21 cellular contexts compared by ENCODE assay signal in genomic region chr11:95993438-95994339, GRCh38.
DNase-seq lines count a peak whose midpoint lies in the region; ATAC-seq and TF ChIP-seq lines count a peak whose summit lies in the region.
"Had no signal": no experiment of that assay in that cellular context is flagged by ENCODE, and none has a peak within 500 bp of the region (broad histone marks: within the 10 kb centered on the region; RNA-seq: fewer than 3 reads in every experiment).

No MANE protein-coding gene starts in this region.

- no peak for TF ChIP-seq EP300 in upper lobe of left lung (IDR thresholded peaks at IDR 0.05)

- intact Hi-C loops in activated naive CD4-positive, alpha-beta T cell treated with anti-CD3 and anti-CD28 coated beads for 36 hours (cut with micrococcal nuclease): no loop called here
- intact Hi-C loops in naive thymus-derived CD4-positive, alpha-beta T cell (cut with micrococcal nuclease): no loop called here

- peaks cover 39% of the 10 kb centered on the region for H3K4me1 Mint-ChIP-seq in activated naive CD4-positive, alpha-beta T cell treated with anti-CD3 and anti-CD28 coated beads, Interleukin-2, amount 50 U/mL, for 24 hours
- H3K4me1 Mint-ChIP-seq in activated naive CD4-positive, alpha-beta T cell treated with anti-CD3 and anti-CD28 coated beads for 36 hours (ENCODE audit: low read depth): peaks cover 10% of the 10 kb centered on the region
- peaks cover 8% of the 10 kb centered on the region for H3K4me1 Mint-ChIP-seq in endothelial cell (ENCODE audit: unreplicated experiment)
- H3K4me1 Mint-ChIP-seq in naive thymus-derived CD4-positive, alpha-beta T cell: peaks cover 12 to 61% (median 34%) of the 10 kb centered on the region in 7 donors

- no peaks in the 10 kb centered on the region for H3K4me1 ChIP-seq in naive thymus-derived CD4-positive, alpha-beta T cell (ENCODE audit: control insufficient read depth in 2 of 2, insufficient read depth in 2 of 2, low read length in 2 of 2)
- peaks cover 14 to 27% (median 22%) of the 10 kb centered on the region in 4 donors for H3K4me1 ChIP-seq in upper lobe of left lung

- peak overlapping the region; percentile 69 for H3K27ac Mint-ChIP-seq in activated naive CD4-positive, alpha-beta T cell treated with anti-CD3 and anti-CD28 coated beads, Interleukin-2, amount 50 U/mL, for 24 hours
- no peak overlapping the region for H3K27ac Mint-ChIP-seq in activated naive CD4-positive, alpha-beta T cell treated with anti-CD3 and anti-CD28 coated beads for 36 hours
- peak overlapping the region; percentile 4 for H3K27ac Mint-ChIP-seq in endothelial cell (ENCODE audit: unreplicated experiment)
- peak overlapping the region in 7 of 9 donors; percentile 22 to 85 (median 58) for H3K27ac Mint-ChIP-seq in naive thymus-derived CD4-positive, alpha-beta T cell
- H3K27ac Mint-ChIP-seq: stimulated activated effector memory CD8-positive, alpha-beta T cell treated with anti-CD3 and anti-CD28 coated beads, Interleukin-12 subunit alpha, Interleukin-12 subunit beta, amount 100 ng/mL, for 72 hours; T-helper 1 cell treated with Interleukin-12 subunit alpha and Interleukin-12 subunit beta and Interleukin-4 antibody, amounts not matched to agents 30 μg/mL and 1 μg/mL, for 36 hours had no signal

- POLR2A ChIA-PET in naive thymus-derived CD4-positive, alpha-beta T cell (lab: Charles Lee): interaction anchor here (0.7 kb wide), 1 partner anchor 10 kb away, joined by 4 read pairs; no protein-coding TSS in a partner anchor

- no peak overlapping the region for H3K27ac ChIP-seq in naive thymus-derived CD4-positive, alpha-beta T cell (ENCODE audit: low read depth, low read length)
- peak overlapping the region in 3 of 4 donors; percentile 26 to 66 (median 48) for H3K27ac ChIP-seq in upper lobe of left lung
- H3K27ac ChIP-seq: neutrophil, SJCRH30 had no signal

- no peaks in the 10 kb centered on the region for H3K27me3 ChIP-seq in naive thymus-derived CD4-positive, alpha-beta T cell (ENCODE audit: control insufficient read depth in 2 of 2, insufficient read depth in 2 of 2, low read length in 2 of 2)
- H3K27me3 ChIP-seq in upper lobe of left lung: no peaks in the 10 kb centered on the region
- H3K27me3 ChIP-seq: neutrophil, SJCRH30 had no signal

- H3K4me3 ChIP-seq in naive thymus-derived CD4-positive, alpha-beta T cell (ENCODE audit: low read length): no peak overlapping the region
- H3K4me3 ChIP-seq in upper lobe of left lung: no peak overlapping the region
- H3K4me3 ChIP-seq: HAP-1, SJCRH30 had no signal

- 75 to 78% methylated on average over 10 of the region's 10 CpGs for WGBS in upper lobe of left lung, 2 donors

- TF ChIP-seq POLR2A in upper lobe of left lung (IDR thresholded peaks at IDR 0.05): no peak

- no peaks in the 10 kb centered on the region for H3K27me3 Mint-ChIP-seq in activated naive CD4-positive, alpha-beta T cell treated with anti-CD3 and anti-CD28 coated beads, Interleukin-2, amount 50 U/mL, for 24 hours
- no peaks in the 10 kb centered on the region for H3K27me3 Mint-ChIP-seq in activated naive CD4-positive, alpha-beta T cell treated with anti-CD3 and anti-CD28 coated beads for 36 hours (ENCODE audit: low read depth)
- H3K27me3 Mint-ChIP-seq in endothelial cell (ENCODE audit: unreplicated experiment): peaks cover 3% of the 10 kb centered on the region
- no peaks in the 10 kb centered on the region for H3K27me3 Mint-ChIP-seq in naive thymus-derived CD4-positive, alpha-beta T cell

- CTCF ChIA-PET in activated naive CD4-positive, alpha-beta T cell treated with anti-CD3 and anti-CD28 coated beads for 36 hours (lab: Charles Lee): interaction anchor here (1.0 to 1.6 kb wide), 3 partner anchors 18 to 400 kb away, joined by 3 to 4 read pairs (median 4); partner anchors contain the start of gene MAML2
- CTCF ChIA-PET in naive thymus-derived CD4-positive, alpha-beta T cell (lab: Charles Lee): interaction anchor here (0.5 kb wide), 1 partner anchor 67 kb away, joined by 3 read pairs; no protein-coding TSS in a partner anchor

- no peak overlapping the region for H3K4me3 Mint-ChIP-seq in activated naive CD4-positive, alpha-beta T cell treated with anti-CD3 and anti-CD28 coated beads, Interleukin-2, amount 50 U/mL, for 24 hours
- no peak overlapping the region for H3K4me3 Mint-ChIP-seq in activated naive CD4-positive, alpha-beta T cell treated with anti-CD3 and anti-CD28 coated beads for 36 hours
- H3K4me3 Mint-ChIP-seq in endothelial cell (ENCODE audit: unreplicated experiment): no peak overlapping the region
- H3K4me3 Mint-ChIP-seq in naive thymus-derived CD4-positive, alpha-beta T cell: peak overlapping the region in 1 of 10 donors; percentile 11
- H3K4me3 Mint-ChIP-seq: stimulated activated effector memory CD8-positive, alpha-beta T cell treated with anti-CD3 and anti-CD28 coated beads, Interleukin-12 subunit alpha, Interleukin-12 subunit beta, amount 100 ng/mL, for 72 hours; T-helper 1 cell treated with Interleukin-12 subunit alpha and Interleukin-12 subunit beta and Interleukin-4 antibody, amounts not matched to agents 30 μg/mL and 1 μg/mL, for 36 hours had no signal

- no peak for DNase-seq in activated naive CD4-positive, alpha-beta T cell treated with anti-CD3 and anti-CD28 coated beads for 36 hours
- DNase-seq in endothelial cell (ENCODE audit: low spot score): no peak
- DNase-seq in naive thymus-derived CD4-positive, alpha-beta T cell: no peak
- no peak for DNase-seq in upper lobe of left lung
- no peak for DNase-seq in NAMALWA (ENCODE audit: low spot score)
- no peak for DNase-seq in NCI-H187 treated with DMSO at 0.1 percent for 48 hours (lab: John Stamatoyannopoulos, UW)
- no peak for DNase-seq in NCI-H69 (lab: John Stamatoyannopoulos, UW)
- DNase-seq: 8988T; activated CD4-positive, alpha-beta T cell treated with anti-CD3 and anti-CD28 coated beads, Interleukin-2, amount 50 U/mL, for 48 hours; activated naive CD4-positive, alpha-beta T cell; islet precursor cell; NCI-H1417; NCI-H2171; NCI-H526 treated with DMSO at 0.1 percent for 48 hours; retina had no signal

- no peak for TF ChIP-seq CTCF in endothelial cell (IDR thresholded peaks at IDR 0.05; ENCODE audit: unreplicated experiment)
- TF ChIP-seq CTCF in upper lobe of left lung (IDR thresholded peaks at IDR 0.05): no peak

- no peaks in the 10 kb centered on the region for H3K9me3 Mint-ChIP-seq in activated naive CD4-positive, alpha-beta T cell treated with anti-CD3 and anti-CD28 coated beads, Interleukin-2, amount 50 U/mL, for 24 hours
- no peaks in the 10 kb centered on the region for H3K9me3 Mint-ChIP-seq in activated naive CD4-positive, alpha-beta T cell treated with anti-CD3 and anti-CD28 coated beads for 36 hours
- no peaks in the 10 kb centered on the region for H3K9me3 Mint-ChIP-seq in endothelial cell (ENCODE audit: unreplicated experiment)
- no peaks in the 10 kb centered on the region for H3K9me3 Mint-ChIP-seq in naive thymus-derived CD4-positive, alpha-beta T cell
- H3K9me3 Mint-ChIP-seq: stimulated activated effector memory CD8-positive, alpha-beta T cell treated with anti-CD3 and anti-CD28 coated beads, Interleukin-12 subunit alpha, Interleukin-12 subunit beta, amount 100 ng/mL, for 72 hours; T-helper 1 cell treated with Interleukin-12 subunit alpha and Interleukin-12 subunit beta and Interleukin-4 antibody, amounts not matched to agents 30 μg/mL and 1 μg/mL, for 36 hours had no signal

- H3K9me3 ChIP-seq in naive thymus-derived CD4-positive, alpha-beta T cell (ENCODE audit: control insufficient read depth in 2 of 3, low read length in 3 of 3): no peaks in the 10 kb centered on the region
- H3K9me3 ChIP-seq in upper lobe of left lung: no peaks in the 10 kb centered on the region
- H3K9me3 ChIP-seq: HAP-1, neutrophil, SJCRH30 had no signal

- ATAC-seq in naive thymus-derived CD4-positive, alpha-beta T cell: no peak
- no peak for ATAC-seq in upper lobe of left lung (ENCODE audit: low FRiP score in 2 of 2)
- ATAC-seq: stimulated activated effector memory CD8-positive, alpha-beta T cell treated with anti-CD3 and anti-CD28 coated beads, Interleukin-12 subunit alpha, Interleukin-12 subunit beta, amount 100 ng/mL, for 72 hours had no signal

- H3K36me3 Mint-ChIP-seq in activated naive CD4-positive, alpha-beta T cell treated with anti-CD3 and anti-CD28 coated beads, Interleukin-2, amount 50 U/mL, for 24 hours: peaks cover 25% of the 10 kb centered on the region
- peaks cover 22% of the 10 kb centered on the region for H3K36me3 Mint-ChIP-seq in activated naive CD4-positive, alpha-beta T cell treated with anti-CD3 and anti-CD28 coated beads for 36 hours (ENCODE audit: low read depth)
- no peaks in the 10 kb centered on the region for H3K36me3 Mint-ChIP-seq in endothelial cell (ENCODE audit: low read depth, unreplicated experiment)
- H3K36me3 Mint-ChIP-seq in naive thymus-derived CD4-positive, alpha-beta T cell: peaks cover 13 to 52% (median 35%) of the 10 kb centered on the region in 5 donors

- H3K36me3 ChIP-seq in naive thymus-derived CD4-positive, alpha-beta T cell (ENCODE audit: control insufficient read depth in 2 of 3, insufficient read depth in 3 of 3, low read length in 3 of 3): peaks cover 4 to 30% (median 6%) of the 10 kb centered on the region in 3 experiments
- peaks cover 0 to 4% (median 0%) of the 10 kb centered on the region in 4 donors for H3K36me3 ChIP-seq in upper lobe of left lung
- H3K36me3 ChIP-seq: HAP-1, neutrophil, SJCRH30 had no signal
